ENCODE assay signal across 8 cellular contexts in genomic region chr1:150066328-150066727, GRCh38. TPM values are rescaled to one million over a fixed set of nuclear protein-coding genes. Genes with fewer than 3 reads are reported as not detected.
A peak's percentile ranks its signal among the peaks of the same experiment; 100 is the strongest.
DNase-seq lines count a peak whose midpoint lies in the region; ATAC-seq and TF ChIP-seq lines count a peak whose summit lies in the region.

No MANE protein-coding gene starts in this region.

- H3K4me3 Mint-ChIP-seq in activated CD4-positive, alpha-beta memory T cell treated with anti-CD3 and anti-CD28 coated beads, Interleukin-2, amount 10 ng/mL, durations not matched to agents 7 days and 5 days, result peak overlapping the region; percentile 95

- H3K79me2 ChIP-seq in hepatocyte, result peaks cover 31% of the 10 kb centered on the region

- POLR2A ChIA-PET in HEK293 (lab: Yijun Ruan, JAX), result interaction anchor here (0.6 to 3.5 kb wide), 3 partner anchors 56 to 179 kb away, joined by 3 to 15 read pairs (median 9); partner anchors contain the start of gene OTUD7B
- POLR2A ChIA-PET in activated CD4-positive, alpha-beta memory T cell treated with anti-CD3 and anti-CD28 coated beads, Interleukin-2, amount 10 ng/mL, durations not matched to agents 7 days and 5 days (lab: Charles Lee), result interaction anchor here (1.2 to 8.7 kb wide), 8 partner anchors 12 to 180 kb away, joined by 3 to 83 read pairs (median 8); partner anchors contain the start of gene PLEKHO1

- no peaks in the 10 kb centered on the region for H4K20me1 ChIP-seq in hepatocyte (ENCODE audit: insufficient read depth, poor library complexity, severe bottlenecking)

- peak overlapping the region; percentile 88 for H2AFZ ChIP-seq in hepatocyte

- peaks cover 39% of the 10 kb centered on the region for H3K4me1 Mint-ChIP-seq in activated CD4-positive, alpha-beta memory T cell treated with anti-CD3 and anti-CD28 coated beads, Interleukin-2, amount 10 ng/mL, durations not matched to agents 7 days and 5 days

- H3K4me2 ChIP-seq in hepatocyte, result peak overlapping the region; percentile 77

- H3K36me3 ChIP-seq in HEK293 (ENCODE audit: control insufficient read depth in 2 of 2, insufficient read depth in 1 of 2, low read length in 2 of 2), result peaks cover 4 to 17% of the 10 kb centered on the region in 2 experiments; a peak in 2 of 3 replicates
- no peaks in the 10 kb centered on the region for H3K36me3 ChIP-seq in hepatocyte (replicated peaks; ENCODE audit: insufficient read depth, low read depth)
- peaks cover 0 to 7% (median under 1%) of the 10 kb centered on the region in 6 donors for H3K36me3 ChIP-seq in spleen

- TF ChIP-seq POLR2A in spleen (IDR thresholded peaks at IDR 0.05) (no peak), erythroblast (IDR thresholded peaks at IDR 0.05; ENCODE audit: low read length) (no peak)

- no peaks in the 10 kb centered on the region for H3K27me3 Mint-ChIP-seq in activated CD4-positive, alpha-beta memory T cell treated with anti-CD3 and anti-CD28 coated beads, Interleukin-2, amount 10 ng/mL, durations not matched to agents 7 days and 5 days

- H3K27ac Mint-ChIP-seq in activated CD4-positive, alpha-beta memory T cell treated with anti-CD3 and anti-CD28 coated beads, Interleukin-2, amount 10 ng/mL, durations not matched to agents 7 days and 5 days, result peak overlapping the region; percentile 89

- TF ChIP-seq CTCF in HEK293 (tag by site-specific recombination; IDR thresholded peaks at IDR 0.05) (no peak), hepatocyte (IDR thresholded peaks at IDR 0.05; ENCODE audit: poor library complexity) (no peak), spleen (IDR thresholded peaks at IDR 0.05 in 8 of 11, conservative IDR thresholded peaks at IDR 0.05 in 3 of 11) (no peak)

- no peak for ATAC-seq in HG03108 (IDR thresholded peaks at IDR 0.05; ENCODE audit: unreplicated experiment)

- H3K9me3 Mint-ChIP-seq in activated CD4-positive, alpha-beta memory T cell treated with anti-CD3 and anti-CD28 coated beads, Interleukin-2, amount 10 ng/mL, durations not matched to agents 7 days and 5 days, result no peaks in the 10 kb centered on the region

- H3K27me3 ChIP-seq in hepatocyte (no peaks in the 10 kb centered on the region), spleen (replicated peaks in 1 of 7) (no peaks in the 10 kb centered on the region)

- no peak for DNase-seq in activated CD4-positive, alpha-beta memory T cell treated with anti-CD3 and anti-CD28 coated beads, Interleukin-2, amount 10 ng/mL, durations not matched to agents 7 days and 5 days
- no peak for DNase-seq in hepatocyte (ENCODE audit: low spot score)
- no peak for DNase-seq in spleen
- DNase-seq in iPS-NIHi7 (ENCODE audit: extremely low spot score), result no peak
- no peak for DNase-seq in erythroblast (lab: John Stamatoyannopoulos, UW)
- no peak for DNase-seq in NCI-H1417 treated with DMSO at 0.1 percent for 48 hours (lab: John Stamatoyannopoulos, UW)

- H3K4me1 ChIP-seq in HEK293 (ENCODE audit: control insufficient read depth, insufficient read depth, low read length) (peaks cover 6% of the 10 kb centered on the region), hepatocyte (ENCODE audit: insufficient read depth) (peaks cover 11% of the 10 kb centered on the region), spleen (peaks cover 3 to 55% (median 34%) of the 10 kb centered on the region in 6 donors)

- no peaks in the 10 kb centered on the region for H3K9me2 ChIP-seq in hepatocyte (replicated peaks; ENCODE audit: insufficient read depth)

- H3K9me3 ChIP-seq in HEK293 (ENCODE audit: control insufficient read depth, insufficient read depth, low read depth, low read length) (no peaks in the 10 kb centered on the region), hepatocyte (ENCODE audit: low read depth) (no peaks in the 10 kb centered on the region), spleen (no peaks in the 10 kb centered on the region)

- CTCF ChIA-PET in HEK293 (lab: Yijun Ruan, JAX), result interaction anchor here (0.6 to 1.3 kb wide), 3 partner anchors 41 to 121 kb away, joined by 4 to 5 read pairs (median 4); no protein-coding TSS in a partner anchor
- CTCF ChIA-PET in activated CD4-positive, alpha-beta memory T cell treated with anti-CD3 and anti-CD28 coated beads, Interleukin-2, amount 10 ng/mL, durations not matched to agents 7 days and 5 days (lab: Charles Lee), result interaction anchor here (1.3 to 5.1 kb wide), 7 partner anchors 16 to 178 kb away, joined by 3 to 41 read pairs (median 6); partner anchors contain the start of gene OTUD7B

- H3K36me3 Mint-ChIP-seq in activated CD4-positive, alpha-beta memory T cell treated with anti-CD3 and anti-CD28 coated beads, Interleukin-2, amount 10 ng/mL, durations not matched to agents 7 days and 5 days (ENCODE audit: low read depth), result peaks cover 25% of the 10 kb centered on the region

- peak overlapping the region; percentile 96 for H3K27ac ChIP-seq in HEK293 (ENCODE audit: extremely low read depth, low read depth, low read length)
- peak overlapping the region; percentile 97 for H3K27ac ChIP-seq in hepatocyte
- H3K27ac ChIP-seq in spleen, result peak overlapping the region in 7 of 8 donors; percentile 89 to 95 (median 92)

- intact Hi-C loops in spleen (cut with DNase I; ENCODE audit: low total_unique reads), result no loop called here

- H3K4me3 ChIP-seq in HEK293 (ENCODE audit: low read depth, low read length), result peak overlapping the region; percentile 76
- H3K4me3 ChIP-seq in hepatocyte, result peak overlapping the region; percentile 68
- H3K4me3 ChIP-seq in spleen, result peak overlapping the region in 7 of 8 donors; percentile 64 to 85 (median 70)

TF ChIP-seq in HEK293, 187 proteins besides CTCF, POLR2A, EP300 and RAD21:
- TF ChIP-seq ZNF610 (tag by site-specific recombination; IDR thresholded peaks at IDR 0.05; ENCODE audit: borderline replicate concordance) (no peak), ZBTB20 (tag by site-specific recombination; IDR thresholded peaks at IDR 0.05) (no peak), BCL6B (tag by site-specific recombination; IDR thresholded peaks at IDR 0.05) (no peak), ZNF768 (tag by site-specific recombination; IDR thresholded peaks at IDR 0.05) (no peak), ZNF677 (tag by site-specific recombination; IDR thresholded peaks at IDR 0.05) (no peak), ZNF16 (tag by site-specific recombination; IDR thresholded peaks at IDR 0.05; ENCODE audit: low read depth) (no peak), SP7 (tag by site-specific recombination; IDR thresholded peaks at IDR 0.05) (no peak)

RNA-seq across cellular contexts. Expression of gene VPS45, which starts 1.2 kb away (rescaled TPM):
- total RNA-seq in activated CD4-positive, alpha-beta memory T cell treated with anti-CD3 and anti-CD28 coated beads, Interleukin-2, amount 10 ng/mL, durations not matched to agents 7 days and 5 days, result 10 to 100 TPM; 35.4 to 39.0 TPM
- 35.8 and 37.1 TPM in 2 replicates for total RNA-seq in hepatocyte
- 23.8 and 26.7 TPM in 2 replicates for polyA plus RNA-seq in hepatocyte
- total RNA-seq in spleen, result 10 to 100 TPM; 35.8 to 62.8 (median 47.4) TPM
- 10 to 100 TPM; 16.2 to 22.7 (median 21.6) TPM for polyA plus RNA-seq in spleen

RNA-seq across cellular contexts. Expression of gene OTUD7B, which starts 55.8 kb away (rescaled TPM):
- 10 to 100 TPM; 15.9 to 17.4 TPM for total RNA-seq in activated CD4-positive, alpha-beta memory T cell treated with anti-CD3 and anti-CD28 coated beads, Interleukin-2, amount 10 ng/mL, durations not matched to agents 7 days and 5 days
- total RNA-seq in hepatocyte (17.1 and 17.8 TPM in 2 replicates), spleen (10 to 100 TPM; 10.2 to 20.5 (median 14.2) TPM)
- polyA plus RNA-seq in hepatocyte (2.8 and 3.6 TPM in 2 replicates), spleen (1 to 10 TPM in 1 of 3 donors, under 1 TPM in 2; 0.70 to 2.9 (median 0.78) TPM)
